ENCODE assay signal across 28 cellular contexts in the genomic region with DNA sequence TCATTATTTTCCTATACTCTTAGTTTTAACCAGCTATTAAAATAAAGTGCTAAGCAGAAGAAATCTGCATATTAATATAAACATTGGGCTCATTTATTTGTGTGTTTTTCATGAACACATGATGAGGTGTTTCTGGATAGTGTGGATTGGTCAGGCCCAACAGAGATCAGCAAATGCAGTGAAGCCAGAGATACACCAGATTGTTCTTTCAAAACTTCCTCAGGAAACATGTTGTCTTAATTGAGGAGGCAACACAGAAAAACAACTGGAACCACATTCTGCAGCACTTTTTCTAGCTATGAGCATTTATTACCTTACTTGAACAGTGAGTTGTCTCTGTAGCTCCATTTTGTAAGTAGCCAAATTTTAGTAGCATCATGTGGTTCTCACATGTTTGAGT.
"Had no signal": no experiment of that assay in that cellular context is flagged by ENCODE, and none has a peak within 500 bp of the region (broad histone marks: within the 10 kb centered on the region; RNA-seq: fewer than 3 reads in every experiment).

No MANE protein-coding gene starts in this region.

- H3K27ac ChIP-seq: neutrophil, pancreas, psoas muscle, right lobe of liver, sigmoid colon, stomach, thoracic aorta, thyroid gland, tibial nerve, upper lobe of left lung, vagina had no signal

- H3K27ac Mint-ChIP-seq: natural killer cell; nephron progenitor cell; progenitor cell of endocrine pancreas; stimulated activated effector memory CD8-positive, alpha-beta T cell treated with anti-CD3 and anti-CD28 coated beads, Interleukin-12 subunit alpha, Interleukin-12 subunit beta, amount 100 ng/mL, for 72 hours; stimulated activated naive B cell treated with anti-CD40 and anti-IgM and Interleukin-4, amounts not matched to agents 10 μg/mL and 1 μg/mL and 100 μg/mL, for 72 hours; stimulated activated naive CD8-positive, alpha-beta T cell treated with anti-CD3 and anti-CD28 coated beads, Interleukin-15, Interleukin-2, amounts not matched to agents 100 ng/mL and 50 ng/mL, for 24 hours had no signal

- H3K27me3 Mint-ChIP-seq: progenitor cell of endocrine pancreas had no signal

- FAIRE-seq: pancreas, small intestine, urothelium cell line had no signal

- H3K4me1 ChIP-seq: right lobe of liver, thyroid gland had no signal

- ATAC-seq: natural killer cell; pancreas; psoas muscle; right cardiac atrium; right lobe of liver; stimulated activated effector memory CD8-positive, alpha-beta T cell treated with anti-CD3 and anti-CD28 coated beads, Interleukin-12 subunit alpha, Interleukin-12 subunit beta, amount 100 ng/mL, for 72 hours; stimulated activated naive B cell treated with anti-CD40 and anti-IgM and Interleukin-4, amounts not matched to agents 10 μg/mL and 1 μg/mL and 100 μg/mL, for 72 hours had no signal

- H3K4me3 ChIP-seq: pancreas, psoas muscle, right lobe of liver, sigmoid colon, stomach, thoracic aorta, thyroid gland, tibial nerve, upper lobe of left lung, vagina had no signal

- H3K9me3 Mint-ChIP-seq: natural killer cell; nephron progenitor cell; neural crest cell; stimulated activated effector memory CD8-positive, alpha-beta T cell treated with anti-CD3 and anti-CD28 coated beads, Interleukin-12 subunit alpha, Interleukin-12 subunit beta, amount 100 ng/mL, for 72 hours; stimulated activated naive B cell treated with anti-CD40 and anti-IgM and Interleukin-4, amounts not matched to agents 10 μg/mL and 1 μg/mL and 100 μg/mL, for 72 hours; stimulated activated naive CD8-positive, alpha-beta T cell treated with anti-CD3 and anti-CD28 coated beads, Interleukin-15, Interleukin-2, amounts not matched to agents 100 ng/mL and 50 ng/mL, for 24 hours had no signal

- H3K4me1 Mint-ChIP-seq: natural killer cell; neural crest cell; stimulated activated naive B cell treated with anti-CD40 and anti-IgM and Interleukin-4, amounts not matched to agents 10 μg/mL and 1 μg/mL and 100 μg/mL, for 72 hours had no signal

- H3K4me3 Mint-ChIP-seq: natural killer cell; nephron progenitor cell; neural crest cell; stimulated activated effector memory CD8-positive, alpha-beta T cell treated with anti-CD3 and anti-CD28 coated beads, Interleukin-12 subunit alpha, Interleukin-12 subunit beta, amount 100 ng/mL, for 72 hours; stimulated activated naive B cell treated with anti-CD40 and anti-IgM and Interleukin-4, amounts not matched to agents 10 μg/mL and 1 μg/mL and 100 μg/mL, for 72 hours; stimulated activated naive CD8-positive, alpha-beta T cell treated with anti-CD3 and anti-CD28 coated beads, Interleukin-15, Interleukin-2, amounts not matched to agents 100 ng/mL and 50 ng/mL, for 24 hours had no signal

- H3K36me3 Mint-ChIP-seq: natural killer cell; stimulated activated effector memory CD8-positive, alpha-beta T cell treated with anti-CD3 and anti-CD28 coated beads, Interleukin-12 subunit alpha, Interleukin-12 subunit beta, amount 100 ng/mL, for 72 hours; stimulated activated naive B cell treated with anti-CD40 and anti-IgM and Interleukin-4, amounts not matched to agents 10 μg/mL and 1 μg/mL and 100 μg/mL, for 72 hours had no signal

- H3K36me3 ChIP-seq: neutrophil, pancreas, right lobe of liver, sigmoid colon, stomach, thoracic aorta, thyroid gland, tibial nerve, upper lobe of left lung, vagina had no signal

- H3K9me3 ChIP-seq: neutrophil, psoas muscle, right lobe of liver, sigmoid colon, stomach, thoracic aorta, thyroid gland, tibial nerve, upper lobe of left lung, vagina had no signal

- DNase-seq: natural killer cell; nephron progenitor cell; nucleus accumbens; pancreas; psoas muscle; right cardiac atrium; right lobe of liver; sigmoid colon; small intestine; stimulated activated CD4-positive, alpha-beta T cell treated with anti-CD3 and anti-CD28 coated beads, Interleukin-15, amount 100 ng/mL, for 24 hours; stimulated activated CD4-positive, alpha-beta T cell treated with anti-CD3 and anti-CD28 coated beads, Interleukin-2, amount 100 ng/mL, for 24 hours; stimulated activated CD4-positive, alpha-beta T cell treated with anti-CD3 and anti-CD28 coated beads, Interleukin-2, amount 100 ng/mL, for 48 hours; stimulated activated CD4-positive, alpha-beta T cell treated with anti-CD3 and anti-CD28 coated beads, Interleukin-4, amount 100 ng/mL, for 24 hours; stimulated activated naive B cell treated with anti-CD40 and anti-IgM and Interleukin-4, amounts not matched to agents 10 μg/mL and 1 μg/mL and 100 μg/mL, for 72 hours; stimulated activated naive CD4-positive, alpha-beta T cell treated with Interleukin-2 at 50 U/mL for 16 hours; stomach; thyroid gland; trophoblast cell; upper lobe of left lung had no signal

- H3K27me3 ChIP-seq: neutrophil, pancreas, right lobe of liver, sigmoid colon, stomach, thyroid gland, tibial nerve, upper lobe of left lung, vagina had no signal
